In genomic region chr7:139515266-139515665, GRCh38 we compare ENCODE assay signal across 21 cellular contexts. TPM values are rescaled to one million over a fixed set of nuclear protein-coding genes. Genes with fewer than 3 reads are reported as not detected.
A peak's percentile ranks its signal among the peaks of the same experiment; 100 is the strongest.
DNase-seq lines count a peak whose midpoint lies in the region; ATAC-seq, FAIRE-seq and TF ChIP-seq lines count a peak whose summit lies in the region.
"Had no signal": no experiment of that assay in that cellular context is flagged by ENCODE, and none has a peak within 500 bp of the region (broad histone marks: within the 10 kb centered on the region; RNA-seq: fewer than 3 reads in every experiment).

No MANE protein-coding gene starts in this region.

- H3K27me3 ChIP-seq in bronchial epithelial cell (ENCODE audit: control insufficient read depth, insufficient read depth, low read length), result no peaks in the 10 kb centered on the region
- peaks cover 29 to 32% of the 10 kb centered on the region in 2 experiments for H3K27me3 ChIP-seq in mesenchymal stem cell (ENCODE audit: control insufficient read depth in 1 of 2, insufficient read depth in 1 of 2, low read length in 2 of 2)

- no peaks in the 10 kb centered on the region for H3K79me1 ChIP-seq in mesenchymal stem cell (replicated peaks; ENCODE audit: low read length, poor library complexity, severe bottlenecking)

- H4K8ac ChIP-seq in mesenchymal stem cell (ENCODE audit: low read length), result no peak overlapping the region

- no peak overlapping the region for H3K4me2 ChIP-seq in mesenchymal stem cell (ENCODE audit: low read length, poor library complexity, severe bottlenecking)

- no peak overlapping the region for H3K14ac ChIP-seq in mesenchymal stem cell (ENCODE audit: low read length in 2 of 2)

- no peak overlapping the region for H3K18ac ChIP-seq in mesenchymal stem cell (ENCODE audit: low read depth in 1 of 2, low read length in 2 of 2)

- no peak overlapping the region for H3K4me3 ChIP-seq in bronchial epithelial cell (ENCODE audit: low read depth, low read length)
- no peak overlapping the region for H3K4me3 ChIP-seq in mesenchymal stem cell (ENCODE audit: insufficient read depth in 1 of 2, low read depth in 1 of 2, low read length in 2 of 2)
- H3K4me3 ChIP-seq: HAP-1 had no signal

- 86% methylated on average over 8 of the region's 8 CpGs for WGBS in mesenchymal stem cell

- H3K27ac ChIP-seq in mesenchymal stem cell (ENCODE audit: low read length, poor library complexity, severe bottlenecking), result no peak overlapping the region
- H3K27ac ChIP-seq: 22Rv1 had no signal

- H2BK12ac ChIP-seq in mesenchymal stem cell (ENCODE audit: low read length in 2 of 2), result no peak overlapping the region

- H3K36me3 ChIP-seq in bronchial epithelial cell (ENCODE audit: control insufficient read depth, insufficient read depth, low read length), result no peaks in the 10 kb centered on the region
- H3K36me3 ChIP-seq in mesenchymal stem cell (ENCODE audit: control insufficient read depth in 1 of 2, insufficient read depth in 2 of 2, low read depth in 1 of 2, low read length in 2 of 2), result no peaks in the 10 kb centered on the region
- H3K36me3 ChIP-seq: HAP-1 had no signal

- DNase-seq in ELF-1 (ENCODE audit: low read depth, low spot score) (peak; percentile 53), bronchial epithelial cell (ENCODE audit: low read depth) (no peak), iPS DF 4.7 (ENCODE audit: extremely low read depth, low spot score) (peak; percentile 44), mesenchymal stem cell (no peak), HPDE6-E6E7 (ENCODE audit: extremely low spot score) (no peak), NCI-H1436 (lab: John Stamatoyannopoulos, UW) (no peak)
- no peak for DNase-seq in activated naive CD4-positive, alpha-beta T cell (lab: John Stamatoyannopoulos, UW)
- DNase-seq: CD8-positive, alpha-beta T cell; COR-L47; DMS153; DMS79 treated with DMSO at 0.1 percent for 48 hours; EL; GDM1 had no signal

- H2AFZ ChIP-seq in mesenchymal stem cell (ENCODE audit: low read depth, low read length), result no peak overlapping the region

- H3K23ac ChIP-seq in mesenchymal stem cell (ENCODE audit: low read length in 2 of 2), result no peak overlapping the region

- peak; percentile 18 for FAIRE-seq in bronchial epithelial cell (lab: Jason Lieb, UNC)
- FAIRE-seq: D721Med, GM19239 had no signal

- no peaks in the 10 kb centered on the region for H3K9me3 ChIP-seq in mesenchymal stem cell (ENCODE audit: control insufficient read depth, low read length)
- H3K9me3 ChIP-seq: HAP-1 had no signal

- no peak overlapping the region for H2BK120ac ChIP-seq in mesenchymal stem cell (ENCODE audit: low read depth, low read length)

- H3K4me1 ChIP-seq in mesenchymal stem cell (ENCODE audit: control insufficient read depth, insufficient read depth, low read depth, low read length), result no peaks in the 10 kb centered on the region
- H3K4me1 ChIP-seq: HAP-1 had no signal

- no peak for ATAC-seq in GM21825 (IDR thresholded peaks at IDR 0.05; ENCODE audit: unreplicated experiment)
- ATAC-seq: CD8-positive, alpha-beta T cell had no signal

- H3K4ac ChIP-seq in mesenchymal stem cell (ENCODE audit: low read depth in 1 of 2, low read length in 2 of 2), result no peak overlapping the region

- H2BK5ac ChIP-seq in mesenchymal stem cell (ENCODE audit: low read depth, low read length, poor library complexity, severe bottlenecking), result no peak overlapping the region

- no peak overlapping the region for H2AK5ac ChIP-seq in mesenchymal stem cell (ENCODE audit: low read length, severe bottlenecking)

- TF ChIP-seq CTCF in bronchial epithelial cell (IDR thresholded peaks at IDR 0.05; ENCODE audit: insufficient read depth, low read length, severe bottlenecking), result no peak

- H3K9ac ChIP-seq in mesenchymal stem cell (ENCODE audit: low read length), result no peak overlapping the region

- peak overlapping the region; percentile 50 for H4K91ac ChIP-seq in mesenchymal stem cell (ENCODE audit: low read length)

- H2BK15ac ChIP-seq in mesenchymal stem cell (ENCODE audit: low read depth, poor library complexity, severe bottlenecking), result no peak overlapping the region

RNA-seq across cellular contexts. Expression of gene CLEC2L, which starts 8.2 kb away (rescaled TPM):
- not detected in 2 replicates for total RNA-seq in bronchial epithelial cell
- polyA plus RNA-seq in mesenchymal stem cell (2013, experiment 1 of 2), result not detected
- not detected for polyA plus RNA-seq in mesenchymal stem cell (2013, experiment 2 of 2)
- total RNA-seq: A673; CD8-positive, alpha-beta T cell had no signal
- polyA plus RNA-seq: BJ, CD14-positive monocyte had no signal

RNA-seq across cellular contexts. Expression of gene KLRG2, which starts 31.8 kb away (rescaled TPM):
- 1.1 and 1.8 TPM in 2 replicates for total RNA-seq in bronchial epithelial cell
- polyA plus RNA-seq in mesenchymal stem cell (2013, experiment 1 of 2), result not detected
- not detected for polyA plus RNA-seq in mesenchymal stem cell (2013, experiment 2 of 2)
- total RNA-seq: A673; CD8-positive, alpha-beta T cell had no signal
- polyA plus RNA-seq: CD14-positive monocyte had no signal

Comparison
In these comparisons a context has a peak if more than half of its experiments do, and no peak if none do; other contexts are left out.
1. DNase-seq: peak in ELF-1 (single experiment) and iPS DF 4.7 (single experiment); none in bronchial epithelial cell (single experiment), mesenchymal stem cell (single experiment), activated naive CD4-positive, alpha-beta T cell (0 of 4), HPDE6-E6E7 (single experiment) and NCI-H1436 (single experiment).